Comparison of ENCODE assay signal across 1 cellular context in genomic region chr18:3455938-3456685, GRCh38.
TF ChIP-seq lines count a peak whose summit lies in the region.

No MANE protein-coding gene starts in this region.

TF ChIP-seq in GM23338, 12 proteins besides CTCF, POLR2A, EP300 and RAD21 (continued from another document):
- TF ChIP-seq REST (IDR thresholded peaks at IDR 0.05; ENCODE audit: unreplicated experiment), result no peak
- TF ChIP-seq NANOG (IDR thresholded peaks at IDR 0.05; ENCODE audit: borderline replicate concordance), result no peak; the same call in 1 of the 2 replicates
- TF ChIP-seq EZH2 (IDR thresholded peaks at IDR 0.05; ENCODE audit: low read depth, unreplicated experiment), result no peak
- no peak for TF ChIP-seq ZNF114 (CRISPR knock-in tag; IDR thresholded peaks at IDR 0.05)
- no peak for TF ChIP-seq STAT1 (IDR thresholded peaks at IDR 0.05; ENCODE audit: unreplicated experiment)
